ENCODE assay signal across 23 cellular contexts in the genomic region with DNA sequence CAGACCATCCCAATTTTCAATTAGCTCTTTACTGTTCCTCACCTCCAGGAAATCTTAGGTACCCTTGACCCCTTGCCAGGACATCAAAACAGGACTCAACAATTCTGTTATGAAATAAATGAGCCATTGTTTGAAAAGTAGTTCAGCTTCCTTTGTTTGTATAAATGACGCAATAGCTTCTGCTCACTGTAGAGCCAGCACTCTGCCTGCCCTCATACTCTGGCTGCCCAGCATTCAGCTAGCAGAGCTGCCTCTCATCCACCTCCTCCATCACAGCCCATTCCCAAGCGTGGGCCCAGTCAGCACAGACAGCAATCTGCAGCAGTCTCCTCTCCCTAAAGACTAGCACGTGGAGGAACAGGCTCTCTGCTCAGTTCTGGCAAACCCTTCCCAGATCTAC.
DNase-seq lines count a peak whose midpoint lies in the region; ATAC-seq and TF ChIP-seq lines count a peak whose summit lies in the region.
"Had no signal": no experiment of that assay in that cellular context is flagged by ENCODE, and none has a peak within 500 bp of the region (broad histone marks: within the 10 kb centered on the region; RNA-seq: fewer than 3 reads in every experiment).

No MANE protein-coding gene starts in this region.

- DNase-seq in DMS53 treated with DMSO at 0.1 percent for 48 hours (lab: John Stamatoyannopoulos, UW; ENCODE audit: unreplicated experiment) (peak; percentile 7), SKM-1 (lab: John Stamatoyannopoulos, UW; ENCODE audit: unreplicated experiment) (peak; percentile 44), globus pallidus (ENCODE audit: low spot score) (peak; percentile 52), posterior cingulate gyrus (peak; percentile 23 to 93 (median 56)), HPDE6-E6E7 (ENCODE audit: extremely low spot score) (no peak), NCI-H1694 treated with DMSO at 0.1 percent for 48 hours (lab: John Stamatoyannopoulos, UW) (no peak), smooth muscle cell (lab: John Stamatoyannopoulos, UW; ENCODE audit: unreplicated experiment) (no peak)
- DNase-seq: activated CD8-positive, alpha-beta T cell treated with anti-CD3 and anti-CD28 coated beads for 36 hours; activated naive CD4-positive, alpha-beta T cell treated with anti-CD3 and anti-CD28 coated beads, Interleukin-2, amount 50 U/mL, for 16 hours; COR-L47; effector memory CD8-positive, alpha-beta T cell; left colon; NCI-H1105; NCI-H1930; NCI-H345; NCI-H774; RPMI8226; stimulated activated CD8-positive, alpha-beta memory T cell treated with anti-CD3 and anti-CD28 coated beads, Interleukin-4, amount 100 ng/mL, for 48 hours; trophoblast cell had no signal

- intact Hi-C loops in posterior cingulate gyrus (cut with DNase I) = no loop called here

- no peak overlapping the region for H2AFZ ChIP-seq in smooth muscle cell (ENCODE audit: low read depth)

- no peaks in the 10 kb centered on the region for H3K79me2 ChIP-seq in smooth muscle cell (ENCODE audit: low read depth)

- H3K4me3 ChIP-seq in smooth muscle cell = no peak overlapping the region
- H3K4me3 ChIP-seq: cardiac muscle cell, coronary artery had no signal

- H3K9me3 ChIP-seq in smooth muscle cell (replicated peaks; ENCODE audit: low read depth) = no peaks in the 10 kb centered on the region

- no peak overlapping the region for H3K4me2 ChIP-seq in smooth muscle cell

- no peaks in the 10 kb centered on the region for H3F3A ChIP-seq in smooth muscle cell (ENCODE audit: low read depth)

- no peaks in the 10 kb centered on the region for H3K4me1 ChIP-seq in smooth muscle cell (ENCODE audit: low read depth)

- H3K36me3 ChIP-seq in smooth muscle cell (ENCODE audit: low read depth) = no peaks in the 10 kb centered on the region
- H3K36me3 ChIP-seq: cardiac muscle cell had no signal

- no peak overlapping the region for H3K27ac ChIP-seq in smooth muscle cell (ENCODE audit: low read depth)
- H3K27ac ChIP-seq: cardiac muscle cell, coronary artery had no signal

- no peak for ATAC-seq in HG02623 (IDR thresholded peaks at IDR 0.05; ENCODE audit: unreplicated experiment)
- ATAC-seq: activated CD8-positive, alpha-beta T cell treated with anti-CD3 and anti-CD28 coated beads for 36 hours; activated T-helper 17 cell treated with anti-CD3 and anti-CD28 coated beads, Interleukin-2, amount 50 U/mL, for 72 hours; effector memory CD8-positive, alpha-beta T cell; left colon had no signal

- no peak overlapping the region for H3K9ac ChIP-seq in smooth muscle cell (ENCODE audit: low read depth)

- no peaks in the 10 kb centered on the region for H3K27me3 ChIP-seq in smooth muscle cell (ENCODE audit: low read depth)
- H3K27me3 ChIP-seq: cardiac muscle cell had no signal

- WGBS in smooth muscle cell (ENCODE audit: low lambda C conversion rate) = 54% methylated on average over 3 of the region's 3 CpGs

- TF ChIP-seq CTCF in smooth muscle cell (IDR thresholded peaks at IDR 0.05; ENCODE audit: borderline replicate concordance, insufficient read depth, poor library complexity, severe bottlenecking) = no peak

- H4K20me1 ChIP-seq in smooth muscle cell (ENCODE audit: low read depth) = no peaks in the 10 kb centered on the region

Comparison
In these comparisons a context has a peak if more than half of its experiments do, and no peak if none do; other contexts are left out.
1. DNase-seq: peak in DMS53 treated with DMSO at 0.1 percent for 48 hours (single experiment), SKM-1 (single experiment), globus pallidus (single experiment) and posterior cingulate gyrus (10 of 10); none in HPDE6-E6E7 (single experiment), NCI-H1694 treated with DMSO at 0.1 percent for 48 hours (single experiment) and smooth muscle cell (single experiment).